In genomic region chr12:62575036-62575435, GRCh38 we compare ENCODE assay signal across 27 cellular contexts.
DNase-seq lines count a peak whose midpoint lies in the region; ATAC-seq, FAIRE-seq and TF ChIP-seq lines count a peak whose summit lies in the region.
"Had no signal": no experiment of that assay in that cellular context is flagged by ENCODE, and none has a peak within 500 bp of the region (broad histone marks: within the 10 kb centered on the region; RNA-seq: fewer than 3 reads in every experiment).

No MANE protein-coding gene starts in this region.

- H3K4me1 ChIP-seq in left lung: no peaks in the 10 kb centered on the region
- H3K4me1 ChIP-seq in CD8-positive, alpha-beta memory T cell (ENCODE audit: insufficient read depth, low read length): no peaks in the 10 kb centered on the region
- H3K4me1 ChIP-seq: neural progenitor cell, prostate gland, transverse colon had no signal

- H3K4me1 Mint-ChIP-seq in CD8-positive, alpha-beta memory T cell: no peaks in the 10 kb centered on the region
- H3K4me1 Mint-ChIP-seq in Calu3 (ENCODE audit: low read depth, unreplicated experiment): no peaks in the 10 kb centered on the region
- H3K4me1 Mint-ChIP-seq: immature natural killer cell had no signal

- peak; percentile 74 for ATAC-seq in GM19023 (IDR thresholded peaks at IDR 0.05; ENCODE audit: unreplicated experiment)
- peak; percentile 76 for ATAC-seq in GM21723 (IDR thresholded peaks at IDR 0.05; ENCODE audit: unreplicated experiment)
- peak; percentile 56 for ATAC-seq in HG03159 (IDR thresholded peaks at IDR 0.05; ENCODE audit: unreplicated experiment)
- ATAC-seq in left lung: no peak
- ATAC-seq: mucosa of descending colon; stimulated activated naive CD8-positive, alpha-beta T cell treated with anti-CD3 and anti-CD28 coated beads, Interleukin-15, Interleukin-2, amounts not matched to agents 100 U/mL and 50 U/mL, for 24 hours had no signal

- H3K4me3 ChIP-seq in left lung: no peak overlapping the region
- H3K4me3 ChIP-seq in CD8-positive, alpha-beta memory T cell (ENCODE audit: low read length): no peak overlapping the region
- H3K4me3 ChIP-seq: mucosa of descending colon, neural progenitor cell, prostate gland, transverse colon had no signal

- TF ChIP-seq CTCF in left lung (IDR thresholded peaks at IDR 0.05) (no peak), Calu3 (IDR thresholded peaks at IDR 0.05; ENCODE audit: unreplicated experiment) (no peak)

- no peaks in the 10 kb centered on the region for H3K9me3 ChIP-seq in left lung
- no peaks in the 10 kb centered on the region for H3K9me3 ChIP-seq in CD8-positive, alpha-beta memory T cell (ENCODE audit: low read length)
- H3K9me3 ChIP-seq: mucosa of descending colon, prostate gland, SK-N-SH, transverse colon had no signal

- POLR2A ChIA-PET in CD8-positive, alpha-beta memory T cell (lab: Charles Lee): no interaction called here

- H3K36me3 ChIP-seq in left lung: peaks cover 0 to 28% of the 10 kb centered on the region in 2 donors
- H3K36me3 ChIP-seq in CD8-positive, alpha-beta memory T cell (ENCODE audit: insufficient read depth, low read length): peaks cover 4% of the 10 kb centered on the region
- H3K36me3 ChIP-seq: prostate gland had no signal

- intact Hi-C loops in left lung (cut with DNase I) (no loop called here), Calu3 (cut with micrococcal nuclease; ENCODE audit: unreplicated experiment) (no loop called here)

- H3K27ac Mint-ChIP-seq in CD8-positive, alpha-beta memory T cell: peak overlapping the region in 1 of 8 donors; percentile 54
- no peak overlapping the region for H3K27ac Mint-ChIP-seq in Calu3 (ENCODE audit: unreplicated experiment)
- H3K27ac Mint-ChIP-seq: CD4-positive, alpha-beta T cell; dendritic cell treated with granulocyte-macrophage colony-stimulating factor and Interleukin-4, amounts not matched to agents 40 ng/mL and 50 ng/mL, for 4 days; immature natural killer cell; neural progenitor cell had no signal

- H3K27me3 Mint-ChIP-seq in CD8-positive, alpha-beta memory T cell: no peaks in the 10 kb centered on the region
- no peaks in the 10 kb centered on the region for H3K27me3 Mint-ChIP-seq in Calu3 (ENCODE audit: unreplicated experiment)
- H3K27me3 Mint-ChIP-seq: CD4-positive, alpha-beta T cell; dendritic cell treated with granulocyte-macrophage colony-stimulating factor and Interleukin-4, amounts not matched to agents 40 ng/mL and 50 ng/mL, for 4 days had no signal

- H3K27ac ChIP-seq in left lung: no peak overlapping the region
- no peak overlapping the region for H3K27ac ChIP-seq in CD8-positive, alpha-beta memory T cell (ENCODE audit: low read depth, low read length)
- H3K27ac ChIP-seq: HL-60, neural progenitor cell, prostate gland, RWPE1, transverse colon had no signal

- H3K9me3 Mint-ChIP-seq in CD8-positive, alpha-beta memory T cell: no peaks in the 10 kb centered on the region
- no peaks in the 10 kb centered on the region for H3K9me3 Mint-ChIP-seq in Calu3 (ENCODE audit: low read depth, unreplicated experiment)
- H3K9me3 Mint-ChIP-seq: CD4-positive, alpha-beta T cell; dendritic cell treated with granulocyte-macrophage colony-stimulating factor and Interleukin-4, amounts not matched to agents 40 ng/mL and 50 ng/mL, for 4 days; immature natural killer cell; neural progenitor cell had no signal

- CTCF ChIA-PET in CD8-positive, alpha-beta memory T cell (lab: Charles Lee): no interaction called here
- CTCF ChIA-PET in Calu3 (lab: Charles Lee): interaction anchor here (1.1 kb wide), 1 partner anchor 223 kb away, joined by 3 read pairs; no protein-coding TSS in a partner anchor

- no peaks in the 10 kb centered on the region for H3K27me3 ChIP-seq in left lung
- H3K27me3 ChIP-seq in CD8-positive, alpha-beta memory T cell (ENCODE audit: insufficient read depth, low read length, poor library complexity, severe bottlenecking): no peaks in the 10 kb centered on the region
- H3K27me3 ChIP-seq: neural progenitor cell, transverse colon had no signal

- FAIRE-seq in islet of Langerhans (lab: Jason Lieb, UNC): peak; percentile 41
- FAIRE-seq: endothelial cell of umbilical vein had no signal

- no TSS peak for BruUV-seq in Calu3 (replicated peaks; lab: Mats Ljungman, UMichigan)

- peaks cover 4 to 56% (median 14%) of the 10 kb centered on the region in 3 donors for H3K36me3 Mint-ChIP-seq in CD8-positive, alpha-beta memory T cell
- H3K36me3 Mint-ChIP-seq in Calu3 (ENCODE audit: insufficient read depth, unreplicated experiment): no peaks in the 10 kb centered on the region

- DNase-seq in left lung (no peak), Calu3 (no peak)
- no peak for DNase-seq in CD8-positive, alpha-beta memory T cell
- DNase-seq in stimulated activated CD8-positive, alpha-beta memory T cell treated with anti-CD3 and anti-CD28 coated beads, Interleukin-4, amount 100 ng/mL, for 48 hours: no peak
- DNase-seq: activated CD4-positive, alpha-beta T cell treated with anti-CD3 and anti-CD28 coated beads, Interleukin-2, amount 50 U/mL, for 48 hours; activated gamma-delta T cell treated with Interleukin-2 at 50 U/mL for 16 hours; activated T-cell treated with anti-CD3 and anti-CD28 coated beads for 4 hours; CD4-positive, alpha-beta T cell; immature natural killer cell; mucosa of descending colon; NCI-H146; NCI-H2171 treated with DMSO at 0.1 percent for 48 hours; NCI-H526; SK-N-SH; stimulated activated CD4-positive, alpha-beta T cell treated with anti-CD3 and anti-CD28 coated beads, Interleukin-1b, Interleukin-23, amount 100 ng/mL, for 48 hours; stimulated activated naive CD8-positive, alpha-beta T cell treated with anti-CD3 and anti-CD28 coated beads, Interleukin-15, Interleukin-2, amounts not matched to agents 100 U/mL and 50 U/mL, for 24 hours; transverse colon had no signal

- no peak overlapping the region for H3K4me3 Mint-ChIP-seq in CD8-positive, alpha-beta memory T cell
- H3K4me3 Mint-ChIP-seq in Calu3 (ENCODE audit: low read depth, unreplicated experiment): no peak overlapping the region
- H3K4me3 Mint-ChIP-seq: CD4-positive, alpha-beta T cell; dendritic cell treated with granulocyte-macrophage colony-stimulating factor and Interleukin-4, amounts not matched to agents 40 ng/mL and 50 ng/mL, for 4 days; immature natural killer cell; neural progenitor cell had no signal
